Comparison of ENCODE assay signal across 26 cellular contexts in genomic region chr18:3889121-3889520, GRCh38.
"Had no signal": no experiment of that assay in that cellular context is flagged by ENCODE, and none has a peak within 500 bp of the region (broad histone marks: within the 10 kb centered on the region; RNA-seq: fewer than 3 reads in every experiment).

No MANE protein-coding gene starts in this region.

- DNase-seq: activated CD4-positive, alpha-beta T cell treated with anti-CD3 and anti-CD28 coated beads for 4 hours; activated CD4-positive, alpha-beta T cell treated with anti-CD3 and anti-CD28 coated beads, Interleukin-2, amount 50 U/mL, for 4 hours; activated effector memory CD4-positive, alpha-beta T cell treated with Interleukin-2 at 50 U/mL for 16 hours; activated naive CD4-positive, alpha-beta T cell treated with Interleukin-2 at 50 U/mL for 16 hours; activated T-cell treated with anti-CD3 and anti-CD28 coated beads for 4 hours; activated T-cell treated with anti-CD3 and anti-CD28 coated beads, Interleukin-2, amount 50 U/mL, for 72 hours; caudate nucleus; cortex of kidney; head of caudate nucleus; hippocampal formation; left colon; midbrain; natural killer cell; occipital lobe; stimulated activated CD4-positive, alpha-beta T cell treated with anti-CD3 and anti-CD28 coated beads, Interleukin-2, amount 100 ng/mL, for 48 hours; stimulated activated naive CD4-positive, alpha-beta T cell treated with Interleukin-2 at 50 U/mL for 16 hours; T-helper 1 cell had no signal

- H3K9me3 Mint-ChIP-seq: activated T-cell treated with anti-CD3 and anti-CD28 coated beads, Interleukin-2, amount 50 U/mL, for 72 hours; brain; neural progenitor cell had no signal

- H2AFZ ChIP-seq: neural progenitor cell, parathyroid adenoma had no signal

- H3K4me3 ChIP-seq: ascending aorta, esophagus muscularis mucosa, neural progenitor cell, tibial nerve had no signal

- H3K4me1 Mint-ChIP-seq: natural killer cell had no signal

- H3K79me2 ChIP-seq: parathyroid adenoma had no signal

- ATAC-seq: activated T-cell treated with anti-CD3 and anti-CD28 coated beads, Interleukin-2, amount 50 U/mL, for 72 hours; left colon; natural killer cell; right cardiac atrium had no signal

- H3K27ac Mint-ChIP-seq: activated naive CD8-positive, alpha-beta T cell; activated T-cell treated with anti-CD3 and anti-CD28 coated beads, Interleukin-2, amount 50 U/mL, for 72 hours; brain; natural killer cell; neural progenitor cell had no signal

- H3K27ac ChIP-seq: ascending aorta, esophagus muscularis mucosa, neural progenitor cell, parathyroid adenoma, tibial nerve, VCaP had no signal

- H3K4me1 ChIP-seq: ascending aorta, esophagus muscularis mucosa, parathyroid adenoma, tibial nerve had no signal

- H3K36me3 ChIP-seq: ascending aorta, esophagus muscularis mucosa, neural progenitor cell, tibial nerve had no signal

- H3K27me3 ChIP-seq: ascending aorta, esophagus muscularis mucosa, neural progenitor cell, tibial nerve had no signal

- H3K9ac ChIP-seq: neural progenitor cell, parathyroid adenoma had no signal

- H3K4me2 ChIP-seq: neural progenitor cell had no signal

- H3K4me3 Mint-ChIP-seq: activated naive CD8-positive, alpha-beta T cell; activated T-cell treated with anti-CD3 and anti-CD28 coated beads, Interleukin-2, amount 50 U/mL, for 72 hours; brain; natural killer cell; neural progenitor cell had no signal

- H3K36me3 Mint-ChIP-seq: activated naive CD8-positive, alpha-beta T cell; brain; natural killer cell; neural progenitor cell had no signal

- H3K9me3 ChIP-seq: ascending aorta, esophagus muscularis mucosa, tibial nerve had no signal
